Comparison of ENCODE assay signal across 1 cellular context in genomic region chr6:132964101-132964867, GRCh38.
TF ChIP-seq lines count a peak whose summit lies in the region.

No MANE protein-coding gene starts in this region.

TF ChIP-seq in K562, 482 proteins besides CTCF, POLR2A, EP300 and RAD21 (continued from another document and continues in another):
- no peak for TF ChIP-seq MGA (IDR thresholded peaks at IDR 0.05)
- TF ChIP-seq MAZ (CRISPR knock-in tag; conservative IDR thresholded peaks at IDR 0.05 in 1 of 2, IDR thresholded peaks at IDR 0.05 in 1 of 2), result no peak
- no peak for TF ChIP-seq TCF15 (CRISPR knock-in tag; IDR thresholded peaks at IDR 0.05)
- TF ChIP-seq ZNF655 (CRISPR knock-in tag; IDR thresholded peaks at IDR 0.05), result no peak
- no peak for TF ChIP-seq OTX1 (CRISPR knock-in tag; IDR thresholded peaks at IDR 0.05)
- peak; percentile 66; the same call in 1 of the 2 replicates for TF ChIP-seq LCOR (CRISPR knock-in tag; IDR thresholded peaks at IDR 0.05)
- no peak; a peak in 1 of 4 replicates for TF ChIP-seq KDM1A (IDR thresholded peaks at IDR 0.05)
- no peak for TF ChIP-seq TOE1 (IDR thresholded peaks at IDR 0.05; ENCODE audit: borderline replicate concordance)
- no peak for TF ChIP-seq TOE1 (CRISPR knock-in tag; IDR thresholded peaks at IDR 0.05; ENCODE audit: borderline replicate concordance, low read depth)
- peak; percentile 98 for TF ChIP-seq FOXA1 (IDR thresholded peaks at IDR 0.05; ENCODE audit: borderline replicate concordance)
- TF ChIP-seq ADNP (tag; IDR thresholded peaks at IDR 0.05), result no peak
- TF ChIP-seq, protein P1, sequence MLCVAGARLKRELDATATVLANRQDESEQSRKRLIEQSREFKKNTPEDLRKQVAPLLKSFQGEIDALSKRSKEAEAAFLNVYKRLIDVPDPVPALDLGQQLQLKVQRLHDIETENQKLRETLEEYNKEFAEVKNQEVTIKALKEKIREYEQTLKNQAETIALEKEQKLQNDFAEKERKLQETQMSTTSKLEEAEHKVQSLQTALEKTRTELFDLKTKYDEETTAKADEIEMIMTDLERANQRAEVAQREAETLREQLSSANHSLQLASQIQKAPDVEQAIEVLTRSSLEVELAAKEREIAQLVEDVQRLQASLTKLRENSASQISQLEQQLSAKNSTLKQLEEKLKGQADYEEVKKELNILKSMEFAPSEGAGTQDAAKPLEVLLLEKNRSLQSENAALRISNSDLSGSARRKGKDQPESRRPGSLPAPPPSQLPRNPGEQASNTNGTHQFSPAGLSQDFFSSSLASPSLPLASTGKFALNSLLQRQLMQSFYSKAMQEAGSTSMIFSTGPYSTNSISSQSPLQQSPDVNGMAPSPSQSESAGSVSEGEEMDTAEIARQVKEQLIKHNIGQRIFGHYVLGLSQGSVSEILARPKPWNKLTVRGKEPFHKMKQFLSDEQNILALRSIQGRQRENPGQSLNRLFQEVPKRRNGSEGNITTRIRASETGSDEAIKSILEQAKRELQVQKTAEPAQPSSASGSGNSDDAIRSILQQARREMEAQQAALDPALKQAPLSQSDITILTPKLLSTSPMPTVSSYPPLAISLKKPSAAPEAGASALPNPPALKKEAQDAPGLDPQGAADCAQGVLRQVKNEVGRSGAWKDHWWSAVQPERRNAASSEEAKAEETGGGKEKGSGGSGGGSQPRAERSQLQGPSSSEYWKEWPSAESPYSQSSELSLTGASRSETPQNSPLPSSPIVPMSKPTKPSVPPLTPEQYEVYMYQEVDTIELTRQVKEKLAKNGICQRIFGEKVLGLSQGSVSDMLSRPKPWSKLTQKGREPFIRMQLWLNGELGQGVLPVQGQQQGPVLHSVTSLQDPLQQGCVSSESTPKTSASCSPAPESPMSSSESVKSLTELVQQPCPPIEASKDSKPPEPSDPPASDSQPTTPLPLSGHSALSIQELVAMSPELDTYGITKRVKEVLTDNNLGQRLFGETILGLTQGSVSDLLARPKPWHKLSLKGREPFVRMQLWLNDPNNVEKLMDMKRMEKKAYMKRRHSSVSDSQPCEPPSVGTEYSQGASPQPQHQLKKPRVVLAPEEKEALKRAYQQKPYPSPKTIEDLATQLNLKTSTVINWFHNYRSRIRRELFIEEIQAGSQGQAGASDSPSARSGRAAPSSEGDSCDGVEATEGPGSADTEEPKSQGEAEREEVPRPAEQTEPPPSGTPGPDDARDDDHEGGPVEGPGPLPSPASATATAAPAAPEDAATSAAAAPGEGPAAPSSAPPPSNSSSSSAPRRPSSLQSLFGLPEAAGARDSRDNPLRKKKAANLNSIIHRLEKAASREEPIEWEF (CRISPR knock-in tag; IDR thresholded peaks at IDR 0.05), result no peak
- TF ChIP-seq, protein P2, sequence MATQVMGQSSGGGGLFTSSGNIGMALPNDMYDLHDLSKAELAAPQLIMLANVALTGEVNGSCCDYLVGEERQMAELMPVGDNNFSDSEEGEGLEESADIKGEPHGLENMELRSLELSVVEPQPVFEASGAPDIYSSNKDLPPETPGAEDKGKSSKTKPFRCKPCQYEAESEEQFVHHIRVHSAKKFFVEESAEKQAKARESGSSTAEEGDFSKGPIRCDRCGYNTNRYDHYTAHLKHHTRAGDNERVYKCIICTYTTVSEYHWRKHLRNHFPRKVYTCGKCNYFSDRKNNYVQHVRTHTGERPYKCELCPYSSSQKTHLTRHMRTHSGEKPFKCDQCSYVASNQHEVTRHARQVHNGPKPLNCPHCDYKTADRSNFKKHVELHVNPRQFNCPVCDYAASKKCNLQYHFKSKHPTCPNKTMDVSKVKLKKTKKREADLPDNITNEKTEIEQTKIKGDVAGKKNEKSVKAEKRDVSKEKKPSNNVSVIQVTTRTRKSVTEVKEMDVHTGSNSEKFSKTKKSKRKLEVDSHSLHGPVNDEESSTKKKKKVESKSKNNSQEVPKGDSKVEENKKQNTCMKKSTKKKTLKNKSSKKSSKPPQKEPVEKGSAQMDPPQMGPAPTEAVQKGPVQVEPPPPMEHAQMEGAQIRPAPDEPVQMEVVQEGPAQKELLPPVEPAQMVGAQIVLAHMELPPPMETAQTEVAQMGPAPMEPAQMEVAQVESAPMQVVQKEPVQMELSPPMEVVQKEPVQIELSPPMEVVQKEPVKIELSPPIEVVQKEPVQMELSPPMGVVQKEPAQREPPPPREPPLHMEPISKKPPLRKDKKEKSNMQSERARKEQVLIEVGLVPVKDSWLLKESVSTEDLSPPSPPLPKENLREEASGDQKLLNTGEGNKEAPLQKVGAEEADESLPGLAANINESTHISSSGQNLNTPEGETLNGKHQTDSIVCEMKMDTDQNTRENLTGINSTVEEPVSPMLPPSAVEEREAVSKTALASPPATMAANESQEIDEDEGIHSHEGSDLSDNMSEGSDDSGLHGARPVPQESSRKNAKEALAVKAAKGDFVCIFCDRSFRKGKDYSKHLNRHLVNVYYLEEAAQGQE (CRISPR knock-in tag; IDR thresholded peaks at IDR 0.05; ENCODE audit: low read depth), result no peak
- TF ChIP-seq KLF6 (CRISPR knock-in tag; IDR thresholded peaks at IDR 0.05; ENCODE audit: borderline replicate concordance), result no peak
- TF ChIP-seq SOX6 (IDR thresholded peaks at IDR 0.05), result peak; percentile 68; the same call in 1 of the 2 replicates
- TF ChIP-seq, protein P3, sequence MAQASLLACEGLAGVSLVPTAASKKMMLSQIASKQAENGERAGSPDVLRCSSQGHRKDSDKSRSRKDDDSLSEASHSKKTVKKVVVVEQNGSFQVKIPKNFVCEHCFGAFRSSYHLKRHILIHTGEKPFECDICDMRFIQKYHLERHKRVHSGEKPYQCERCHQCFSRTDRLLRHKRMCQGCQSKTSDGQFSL (CRISPR knock-in tag; IDR thresholded peaks at IDR 0.05), result no peak
- TF ChIP-seq, protein P3 (tag; IDR thresholded peaks at IDR 0.05), result no peak
- TF ChIP-seq FOXK2 (conservative IDR thresholded peaks at IDR 0.05 in 1 of 2, IDR thresholded peaks at IDR 0.05 in 1 of 2; ENCODE audit: low read depth in 2 of 2), result peak; percentile 29 to 62; a peak in 2 of 4 replicates
- TF ChIP-seq ZNF263 (CRISPR knock-in tag; IDR thresholded peaks at IDR 0.05; ENCODE audit: borderline replicate concordance), result no peak
- TF ChIP-seq PBX2 (CRISPR knock-in tag; IDR thresholded peaks at IDR 0.05; ENCODE audit: low read depth), result no peak
- 0 out of 2 replicates have a peak, but pooled peaks have one; percentile 14 for TF ChIP-seq PBX2 (tag; conservative IDR thresholded peaks at IDR 0.05; ENCODE audit: low read depth)
- no peak for TF ChIP-seq RBM34 (IDR thresholded peaks at IDR 0.05; ENCODE audit: borderline replicate concordance, insufficient read depth, low read length)
